Comparison of ENCODE assay signal across 9 cellular contexts in genomic region chr1:59057211-59057694, GRCh38.
DNase-seq lines count a peak whose midpoint lies in the region; ATAC-seq and TF ChIP-seq lines count a peak whose summit lies in the region.
"Had no signal": no experiment of that assay in that cellular context is flagged by ENCODE, and none has a peak within 500 bp of the region (broad histone marks: within the 10 kb centered on the region; RNA-seq: fewer than 3 reads in every experiment).

No MANE protein-coding gene starts in this region.

- no peaks in the 10 kb centered on the region for H3K9me3 ChIP-seq in mucosa of descending colon

- intact Hi-C loops in mucosa of descending colon (cut with DNase I, micrococcal nuclease), result no loop called here

- TF ChIP-seq CTCF in mucosa of descending colon (IDR thresholded peaks at IDR 0.05), result no peak

- no peak overlapping the region for H3K4me3 ChIP-seq in mucosa of descending colon

- peaks cover 4% of the 10 kb centered on the region for H3K4me1 ChIP-seq in mucosa of descending colon (ENCODE audit: low read depth)

- ATAC-seq in mucosa of descending colon (peak; percentile 80), GM18873 (IDR thresholded peaks at IDR 0.05; ENCODE audit: low FRiP score, unreplicated experiment) (no peak)

- no peaks in the 10 kb centered on the region for H3K36me3 ChIP-seq in mucosa of descending colon (ENCODE audit: low read depth)

- DNase-seq in AG08396 (ENCODE audit: low spot score) (peak; percentile 90), MV-4-11 (lab: John Stamatoyannopoulos, UW) (peak; percentile 57), dermis blood vessel endothelial cell (peak; percentile 26), mucosa of descending colon (peak; percentile 50 to 70 (median 56)), activated gamma-delta T cell (lab: John Stamatoyannopoulos, UW) (no peak), COLO829 (ENCODE audit: low spot score) (no peak)
- DNase-seq in activated CD4-positive, CD25-positive, alpha-beta regulatory T cell (lab: John Stamatoyannopoulos, UW), result no peak
- DNase-seq: activated CD8-positive, alpha-beta memory T cell treated with anti-CD3 and anti-CD28 coated beads for 24 hours had no signal

Comparison
In these comparisons a context has a peak if more than half of its experiments do, and no peak if none do; other contexts are left out.
1. DNase-seq: peak in AG08396 (single experiment), MV-4-11 (single experiment), dermis blood vessel endothelial cell (single experiment) and mucosa of descending colon (3 of 3); none in activated gamma-delta T cell (single experiment), COLO829 (single experiment) and activated CD4-positive, CD25-positive, alpha-beta regulatory T cell (0 of 4).